In the genomic region with DNA sequence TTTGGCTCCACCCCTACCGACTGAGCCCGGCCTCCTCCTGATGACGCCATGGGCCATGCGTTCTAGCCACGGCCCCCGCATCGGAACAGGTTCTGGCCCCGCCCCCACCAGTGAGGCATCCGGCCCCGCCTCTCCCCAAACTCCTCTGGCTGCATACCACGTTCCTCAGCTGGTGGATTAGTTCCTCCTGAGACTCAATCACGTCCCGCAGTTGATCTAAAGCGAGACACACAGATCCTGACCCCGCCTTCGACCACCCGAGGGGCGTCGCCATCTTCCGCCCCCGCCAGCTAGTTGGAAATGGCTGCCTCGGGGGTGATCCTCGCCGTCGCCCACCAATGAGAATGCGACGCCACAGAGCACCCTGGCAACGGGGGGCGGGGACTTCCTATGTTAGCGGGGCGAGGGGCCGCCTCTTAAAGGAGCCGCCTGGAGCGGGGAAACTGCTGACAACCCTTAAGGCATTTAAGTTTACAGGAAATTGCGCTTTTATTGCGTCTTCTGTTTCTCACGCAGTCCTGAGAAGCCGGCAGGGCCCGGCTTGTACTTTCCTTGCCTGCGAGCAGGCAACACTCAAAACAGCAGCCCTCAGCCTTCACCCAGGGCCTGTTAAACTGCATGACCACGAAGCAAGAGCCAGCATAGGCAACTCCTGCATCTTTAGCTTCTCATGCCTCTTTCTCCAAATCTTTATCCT, we compare ENCODE assay signal across 8 cellular contexts. TPM values are rescaled to one million over a fixed set of nuclear protein-coding genes. Genes with fewer than 3 reads are reported as not detected.
DNase-seq lines count a peak whose midpoint lies in the region; ATAC-seq and TF ChIP-seq lines count a peak whose summit lies in the region.

A gene with protein sequence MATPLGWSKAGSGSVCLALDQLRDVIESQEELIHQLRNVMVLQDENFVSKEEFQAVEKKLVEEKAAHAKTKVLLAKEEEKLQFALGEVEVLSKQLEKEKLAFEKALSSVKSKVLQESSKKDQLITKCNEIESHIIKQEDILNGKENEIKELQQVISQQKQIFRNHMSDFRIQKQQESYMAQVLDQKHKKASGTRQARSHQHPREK (minus strand): TSS at position 303 of the 697 bp plus-strand sequence. CDS start 29 bp downstream, at position 274.

- TF ChIP-seq CTCF in NB4 (IDR thresholded peaks at IDR 0.05; ENCODE audit: low read depth, low read length) (no peak), gastroesophageal sphincter (IDR thresholded peaks at IDR 0.05) (no peak)

- peak within 1 kb of the TSS; percentile 44 to 91 (median 88) for H3K27ac ChIP-seq in gastroesophageal sphincter

- peaks cover 0 to 7% of the 10 kb centered on the region in 2 donors for H3K36me3 ChIP-seq in gastroesophageal sphincter

- no peaks in the 10 kb centered on the region for H3K9me3 ChIP-seq in gastroesophageal sphincter

- H3K27me3 ChIP-seq in gastroesophageal sphincter = no peaks in the 10 kb centered on the region

- peak within 1 kb of the TSS; percentile 65 for H3K4me3 ChIP-seq in NB4 (ENCODE audit: low read depth, low read length)
- peak within 1 kb of the TSS; percentile 29 to 55 for H3K4me3 ChIP-seq in gastroesophageal sphincter

- no peak for TF ChIP-seq EP300 in gastroesophageal sphincter (IDR thresholded peaks at IDR 0.05)

- WGBS in gastroesophageal sphincter (ENCODE audit: low coverage in 1 of 2), 2 donors = 1 to 2% methylated on average over 8 to 14 of the region's 41 CpGs

- DNase-seq in GM04504 (ENCODE audit: low read depth) (peak; percentile 93), NB4 (ENCODE audit: low read depth) (peak; percentile 98), SK-N-DZ (ENCODE audit: low spot score) (peak; percentile 96), non-pigmented ciliary epithelial cell (ENCODE audit: low read depth) (peak; percentile 83), superior temporal gyrus (ENCODE audit: extremely low spot score) (peak; percentile 98)
- DNase-seq in activated naive CD4-positive, alpha-beta T cell treated with anti-CD3 and anti-CD28 coated beads, Interleukin-2, amount 50 U/mL, for 16 hours = peak; percentile 99

- peaks cover 0 to 18% (median 7%) of the 10 kb centered on the region in 3 donors for H3K4me1 ChIP-seq in gastroesophageal sphincter

- TF ChIP-seq POLR2A in NB4 (IDR thresholded peaks at IDR 0.05; ENCODE audit: extremely low read depth, insufficient read length) (no peak), gastroesophageal sphincter (IDR thresholded peaks at IDR 0.05) (peak; percentile 17 to 26)

- ATAC-seq in HG02571 (IDR thresholded peaks at IDR 0.05; ENCODE audit: unreplicated experiment) (peak; percentile 79), gastroesophageal sphincter (peak; percentile 98)

RNA-seq across cellular contexts. Expression of the gene that starts here (rescaled TPM):
- 8.8 and 15.8 TPM in 2 replicates for polyA plus RNA-seq in SK-N-DZ (2014; cell fraction: cytosol; rRNA removed)
- 7.7 and 8.0 TPM in 2 replicates for polyA plus RNA-seq in SK-N-DZ (2014; cell fraction: nucleus; rRNA removed)
- total RNA-seq in gastroesophageal sphincter = 10 to 100 TPM in 2 of 4 donors, 1 to 10 TPM in 2; 1.5 to 13.5 (median 6.3) TPM

Comparison
In these comparisons a context has a peak if more than half of its experiments do, and no peak if none do; other contexts are left out.
1. Peak in every context shown above with its lines: DNase-seq, ATAC-seq, H3K4me3 ChIP-seq and H3K27ac ChIP-seq.